In genomic region chrX:84188320-84188834, GRCh38 we compare ENCODE assay signal across 1 cellular context.
A peak's percentile ranks its signal among the peaks of the same experiment; 100 is the strongest.
TF ChIP-seq lines count a peak whose summit lies in the region.

No MANE protein-coding gene starts in this region.

TF ChIP-seq in HEK293, 187 proteins besides CTCF, POLR2A, EP300 and RAD21 (continued from another document):
- TF ChIP-seq ZBTB10 (tag by site-specific recombination; IDR thresholded peaks at IDR 0.05) (no peak), ATF2 (tag by site-specific recombination; IDR thresholded peaks at IDR 0.05; ENCODE audit: low read depth) (no peak), SALL2 (tag by site-specific recombination; IDR thresholded peaks at IDR 0.05; ENCODE audit: borderline replicate concordance) (no peak), ZSCAN4 (tag by site-specific recombination; IDR thresholded peaks at IDR 0.05) (no peak), ZNF510 (tag by site-specific recombination; IDR thresholded peaks at IDR 0.05; ENCODE audit: insufficient replicate concordance) (no peak), GLIS2 (tag by site-specific recombination; IDR thresholded peaks at IDR 0.05) (peak; percentile 23; the same call in 1 of the 2 replicates), PRDM6 (tag by site-specific recombination; IDR thresholded peaks at IDR 0.05) (no peak), ZFP69B (tag by site-specific recombination; IDR thresholded peaks at IDR 0.05) (no peak), ZNF26 (tag by site-specific recombination; IDR thresholded peaks at IDR 0.05) (no peak), ELK4 (IDR thresholded peaks at IDR 0.05; ENCODE audit: borderline replicate concordance, low read depth, low read length) (no peak), HOXA7 (CRISPR knock-in tag; IDR thresholded peaks at IDR 0.05; ENCODE audit: borderline replicate concordance) (no peak), PRDM10 (tag by site-specific recombination; IDR thresholded peaks at IDR 0.05) (peak; percentile 75), ZBTB20 (tag by site-specific recombination; IDR thresholded peaks at IDR 0.05) (peak; percentile 54; the same call in 1 of the 2 replicates), ZNF623 (tag by site-specific recombination; IDR thresholded peaks at IDR 0.05) (no peak), ZBTB6 (tag by site-specific recombination; IDR thresholded peaks at IDR 0.05) (no peak), ZNF677 (tag by site-specific recombination; IDR thresholded peaks at IDR 0.05) (no peak), ZNF19 (tag by site-specific recombination; IDR thresholded peaks at IDR 0.05; ENCODE audit: low read depth) (no peak), HOXC10 (CRISPR knock-in tag; IDR thresholded peaks at IDR 0.05) (no peak), ZNF398 (tag by site-specific recombination; IDR thresholded peaks at IDR 0.05) (peak; percentile 35; the same call in 1 of the 2 replicates), TCF7L2 (IDR thresholded peaks at IDR 0.05; ENCODE audit: borderline replicate concordance, low read depth, low read length) (no peak), ZNF560 (tag by site-specific recombination; IDR thresholded peaks at IDR 0.05; ENCODE audit: borderline replicate concordance) (no peak), ZNF664 (tag by site-specific recombination; IDR thresholded peaks at IDR 0.05) (no peak), ZXDB (tag by site-specific recombination; IDR thresholded peaks at IDR 0.05) (peak; percentile 56), IKZF3 (tag by site-specific recombination; IDR thresholded peaks at IDR 0.05) (no peak)
